In the genomic region with DNA sequence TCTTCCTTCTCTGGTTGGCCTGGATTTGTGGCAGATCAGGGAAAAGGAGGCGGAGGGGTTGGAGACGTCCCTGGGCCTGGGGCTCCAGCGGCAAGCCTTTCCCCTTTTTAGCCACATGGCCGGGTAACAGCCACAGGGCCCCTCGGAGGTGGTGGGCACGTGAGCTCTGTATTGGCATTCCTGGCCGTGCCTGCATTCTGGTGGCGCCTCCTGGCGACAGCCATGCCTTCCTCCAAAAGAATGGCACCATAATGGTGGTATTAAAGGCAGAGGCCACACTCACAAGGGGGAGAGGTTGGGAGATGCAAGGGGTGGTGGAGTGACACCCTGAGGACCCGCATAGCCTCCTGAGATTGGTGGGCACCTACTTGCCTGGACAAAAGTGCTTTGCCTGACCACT, we compare ENCODE assay signal across 1 cellular context.
TF ChIP-seq lines count a peak whose summit lies in the region.

No MANE protein-coding gene starts in this region.

TF ChIP-seq in K562, 482 proteins besides CTCF, POLR2A, EP300 and RAD21:
- peak; percentile 80 for TF ChIP-seq BHLHE40 (IDR thresholded peaks at IDR 0.05; ENCODE audit: low read length)
- TF ChIP-seq, protein P1, sequence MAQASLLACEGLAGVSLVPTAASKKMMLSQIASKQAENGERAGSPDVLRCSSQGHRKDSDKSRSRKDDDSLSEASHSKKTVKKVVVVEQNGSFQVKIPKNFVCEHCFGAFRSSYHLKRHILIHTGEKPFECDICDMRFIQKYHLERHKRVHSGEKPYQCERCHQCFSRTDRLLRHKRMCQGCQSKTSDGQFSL (CRISPR knock-in tag; IDR thresholded peaks at IDR 0.05): no peak
- TF ChIP-seq, protein P1 (tag; IDR thresholded peaks at IDR 0.05): no peak
